Comparison of ENCODE assay signal across 9 cellular contexts in genomic region chr15:72236381-72237285, GRCh38. TPM values are rescaled to one million over a fixed set of nuclear protein-coding genes. Genes with fewer than 3 reads are reported as not detected.
DNase-seq lines count a peak whose midpoint lies in the region; ATAC-seq and TF ChIP-seq lines count a peak whose summit lies in the region.
"Had no signal": no experiment of that assay in that cellular context is flagged by ENCODE, and none has a peak within 500 bp of the region (broad histone marks: within the 10 kb centered on the region; RNA-seq: fewer than 3 reads in every experiment).

No MANE protein-coding gene starts in this region.

- no peaks in the 10 kb centered on the region for H3K9me3 Mint-ChIP-seq in activated T-helper 17 cell treated with anti-CD3 and anti-CD28 coated beads, Interleukin-2, amount 50 U/mL, for 72 hours

- H3K4me2 ChIP-seq in hepatocyte, result peak overlapping the region; percentile 52

- H3K4me1 Mint-ChIP-seq in activated T-helper 17 cell treated with anti-CD3 and anti-CD28 coated beads, Interleukin-2, amount 50 U/mL, for 72 hours, result peaks cover 16% of the 10 kb centered on the region

- no peaks in the 10 kb centered on the region for H3K27me3 ChIP-seq in hepatocyte

- peaks cover 12 to 20% of the 10 kb centered on the region in 2 experiments for H3K36me3 ChIP-seq in HEK293 (ENCODE audit: control insufficient read depth in 2 of 2, insufficient read depth in 1 of 2, low read length in 2 of 2)
- no peaks in the 10 kb centered on the region for H3K36me3 ChIP-seq in hepatocyte (replicated peaks; ENCODE audit: insufficient read depth, low read depth)

- 81% methylated on average over 2 of the region's 2 CpGs for WGBS in hepatocyte (ENCODE audit: low lambda C conversion rate, missing lambda C conversion rate)

- H3K4me1 ChIP-seq in HEK293 (ENCODE audit: control insufficient read depth, insufficient read depth, low read length) (peaks cover 22% of the 10 kb centered on the region), hepatocyte (ENCODE audit: insufficient read depth) (peaks cover 11% of the 10 kb centered on the region)

- no peaks in the 10 kb centered on the region for H4K20me1 ChIP-seq in hepatocyte (ENCODE audit: insufficient read depth, poor library complexity, severe bottlenecking)

- H3K79me2 ChIP-seq in hepatocyte, result no peaks in the 10 kb centered on the region

- H3K27ac Mint-ChIP-seq in activated T-helper 17 cell treated with anti-CD3 and anti-CD28 coated beads, Interleukin-2, amount 50 U/mL, for 72 hours, result peak overlapping the region; percentile 98

- CTCF ChIA-PET in HEK293 (lab: Yijun Ruan, JAX), result interaction anchor here (0.7 to 2.1 kb wide), 3 partner anchors 10 to 39 kb away, joined by 3 to 10 read pairs (median 3); no protein-coding TSS in a partner anchor

- peak overlapping the region; percentile 86 for H3K4me3 Mint-ChIP-seq in activated T-helper 17 cell treated with anti-CD3 and anti-CD28 coated beads, Interleukin-2, amount 50 U/mL, for 72 hours

- POLR2A ChIA-PET in HEK293 (lab: Yijun Ruan, JAX), result interaction anchor here (0.6 to 1.4 kb wide), 3 partner anchors 8 to 25 kb away, joined by 3 to 6 read pairs (median 3); no protein-coding TSS in a partner anchor

- no peak for TF ChIP-seq CTCF in HEK293 (tag by site-specific recombination; IDR thresholded peaks at IDR 0.05)
- TF ChIP-seq CTCF in hepatocyte (IDR thresholded peaks at IDR 0.05; ENCODE audit: poor library complexity), result no peak

- DNase-seq in ACHN, result peak; percentile 33
- no peak for DNase-seq in hepatocyte (ENCODE audit: low spot score)
- DNase-seq in activated CD8-positive, alpha-beta memory T cell treated with anti-CD3 and anti-CD28 coated beads, Interleukin-2, amount 50 U/mL, for 4 hours, result no peak
- DNase-seq in GOT3 (lab: John Stamatoyannopoulos, UW), result no peak
- DNase-seq in NAMALWA (ENCODE audit: low spot score), result no peak

- no peaks in the 10 kb centered on the region for H3K27me3 Mint-ChIP-seq in activated T-helper 17 cell treated with anti-CD3 and anti-CD28 coated beads, Interleukin-2, amount 50 U/mL, for 72 hours

- H3K9me2 ChIP-seq in hepatocyte (replicated peaks; ENCODE audit: insufficient read depth), result no peaks in the 10 kb centered on the region

- H3K27ac ChIP-seq in HEK293 (ENCODE audit: extremely low read depth, low read depth, low read length) (peak overlapping the region; percentile 35; the same call in 1 of the 2 replicates), hepatocyte (peak overlapping the region; percentile 42)

- peaks cover 32% of the 10 kb centered on the region for H3K36me3 Mint-ChIP-seq in activated T-helper 17 cell treated with anti-CD3 and anti-CD28 coated beads, Interleukin-2, amount 50 U/mL, for 72 hours (ENCODE audit: low read depth)

- in situ Hi-C loops in ACHN (cut with HindIII; ENCODE audit: low pct_ligation_motif_present, low pct_unique_long_range_greater_than_20kb, low sequenced_read_pairs), result no loop called here

- H3K9me3 ChIP-seq in HEK293 (ENCODE audit: control insufficient read depth, insufficient read depth, low read depth, low read length) (no peaks in the 10 kb centered on the region), hepatocyte (ENCODE audit: low read depth) (no peaks in the 10 kb centered on the region)

- H2AFZ ChIP-seq in hepatocyte, result no peak overlapping the region

- no peak overlapping the region for H3K4me3 ChIP-seq in HEK293 (ENCODE audit: low read depth, low read length)
- no peak overlapping the region for H3K4me3 ChIP-seq in hepatocyte

- ATAC-seq in activated T-helper 17 cell treated with anti-CD3 and anti-CD28 coated beads, Interleukin-2, amount 50 U/mL, for 72 hours (replicated peaks), result peak; percentile 0
- no peak for ATAC-seq in HG03039 (IDR thresholded peaks at IDR 0.05; ENCODE audit: unreplicated experiment)

TF ChIP-seq in HEK293, 187 proteins besides CTCF, POLR2A, EP300 and RAD21:
- TF ChIP-seq ZNF426 (tag by site-specific recombination; IDR thresholded peaks at IDR 0.05), result no peak
- 0 out of 2 replicates have a peak, but pooled peaks have one; percentile 16 for TF ChIP-seq ZBTB20 (tag by site-specific recombination; IDR thresholded peaks at IDR 0.05)
- TF ChIP-seq ZNF530 (tag by site-specific recombination; IDR thresholded peaks at IDR 0.05; ENCODE audit: low read depth), result no peak
- no peak for TF ChIP-seq ZNF664 (tag by site-specific recombination; IDR thresholded peaks at IDR 0.05)
- TF ChIP-seq KLF1 (tag by site-specific recombination; IDR thresholded peaks at IDR 0.05), result no peak
- TF ChIP-seq ZNF18 (tag by site-specific recombination; IDR thresholded peaks at IDR 0.05), result no peak
- TF ChIP-seq RBAK (tag by site-specific recombination; IDR thresholded peaks at IDR 0.05), result no peak

RNA-seq across cellular contexts. Expression of gene PKM, which starts 5.6 kb away (rescaled TPM):
- total RNA-seq in activated T-helper 17 cell treated with anti-CD3 and anti-CD28 coated beads, Interleukin-2, amount 50 U/mL, for 72 hours, result 1,000 to 10,000 TPM; 2,571 to 3,146 TPM
- total RNA-seq in hepatocyte, result 314 and 332 TPM in 2 replicates
- polyA plus RNA-seq in hepatocyte, result 376 and 403 TPM in 2 replicates

RNA-seq across cellular contexts. Expression of gene PARP6, which starts 35.7 kb away (rescaled TPM):
- 10 to 100 TPM; 46.2 to 81.0 TPM for total RNA-seq in activated T-helper 17 cell treated with anti-CD3 and anti-CD28 coated beads, Interleukin-2, amount 50 U/mL, for 72 hours
- 37.6 and 57.1 TPM in 2 replicates for total RNA-seq in hepatocyte
- polyA plus RNA-seq in hepatocyte, result 61.4 and 77.4 TPM in 2 replicates

RNA-seq across cellular contexts. Expression of gene GRAMD2A, which starts 39.0 kb away (rescaled TPM):
- total RNA-seq in activated T-helper 17 cell treated with anti-CD3 and anti-CD28 coated beads, Interleukin-2, amount 50 U/mL, for 72 hours, result under 1 TPM in 1 of 2 donors, not detected in 1; 0.50 TPM
- total RNA-seq in hepatocyte, result 2.2 and 4.4 TPM in 2 replicates
- polyA plus RNA-seq in hepatocyte, result 4.6 and 7.9 TPM in 2 replicates
- total RNA-seq: SK-MEL-5 had no signal
